ENCODE assay signal across 17 cellular contexts in the genomic region with DNA sequence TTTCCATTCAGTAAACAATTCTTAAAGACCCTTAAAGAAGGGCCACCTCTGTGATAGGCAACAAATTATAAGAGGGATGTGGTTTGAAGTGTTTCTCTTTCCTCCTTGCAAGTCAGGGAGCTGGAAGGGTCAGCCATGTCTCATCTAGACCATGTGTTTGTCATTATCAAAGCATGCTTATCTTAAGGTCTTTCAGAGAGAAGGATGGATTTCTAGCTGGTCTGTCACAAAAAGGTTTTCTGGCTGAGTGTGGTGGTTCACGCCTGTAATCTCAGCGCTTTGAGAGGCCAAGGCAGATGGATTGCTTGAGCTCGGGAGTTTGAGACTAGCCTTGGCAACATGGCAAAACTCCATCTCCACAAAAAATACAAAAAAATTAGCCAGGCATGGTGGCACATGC. TPM values are rescaled to one million over a fixed set of nuclear protein-coding genes. Genes with fewer than 3 reads are reported as not detected.
DNase-seq lines count a peak whose midpoint lies in the region; TF ChIP-seq lines count a peak whose summit lies in the region.
"Had no signal": no experiment of that assay in that cellular context is flagged by ENCODE, and none has a peak within 500 bp of the region (broad histone marks: within the 10 kb centered on the region; RNA-seq: fewer than 3 reads in every experiment).

No MANE protein-coding gene starts in this region.

- no peak overlapping the region for H3K9ac ChIP-seq in neural progenitor cell
- H3K9ac ChIP-seq: BLaER1 treated with 17β-estradiol and CSF1 and Interleukin-3, amounts not matched to agents 10 nM and 100 nM had no signal

- TF ChIP-seq CTCF in AG09319 (IDR thresholded peaks at IDR 0.05; ENCODE audit: low read depth, low read length) (no peak), neural progenitor cell (IDR thresholded peaks at IDR 0.05) (no peak)

- no peak overlapping the region for H3K4me2 ChIP-seq in neural progenitor cell
- H3K4me2 ChIP-seq: BLaER1 treated with 17β-estradiol and CSF1 and Interleukin-3, amounts not matched to agents 10 nM and 100 nM had no signal

- no peaks in the 10 kb centered on the region for H3F3A ChIP-seq in neural progenitor cell (ENCODE audit: low read depth)

- H3K27me3 Mint-ChIP-seq in neural progenitor cell (ENCODE audit: insufficient read depth, low read depth): no peaks in the 10 kb centered on the region
- H3K27me3 Mint-ChIP-seq: activated CD4-positive, alpha-beta memory T cell treated with anti-CD3 and anti-CD28 coated beads, Interleukin-2, amount 10 ng/mL, durations not matched to agents 7 days and 5 days; activated naive CD8-positive, alpha-beta T cell treated with anti-CD3 and anti-CD28 coated beads, Interleukin-2, amount 50 U/mL, for 24 hours had no signal

- no peaks in the 10 kb centered on the region for H3K4me1 Mint-ChIP-seq in neural progenitor cell
- H3K4me1 Mint-ChIP-seq: activated CD4-positive, alpha-beta memory T cell treated with anti-CD3 and anti-CD28 coated beads, Interleukin-2, amount 10 ng/mL, durations not matched to agents 7 days and 5 days had no signal

- peaks cover 3% of the 10 kb centered on the region for H3K36me3 Mint-ChIP-seq in neural progenitor cell

- H3K27ac Mint-ChIP-seq in neural progenitor cell: no peak overlapping the region
- H3K27ac Mint-ChIP-seq: activated CD4-positive, alpha-beta memory T cell treated with anti-CD3 and anti-CD28 coated beads, Interleukin-2, amount 10 ng/mL, durations not matched to agents 7 days and 5 days; activated naive CD8-positive, alpha-beta T cell treated with anti-CD3 and anti-CD28 coated beads, Interleukin-2, amount 50 U/mL, for 24 hours; activated T-helper 1 cell treated with anti-CD3 and anti-CD28 coated beads, Interleukin-12 subunit alpha, Interleukin-12 subunit beta, Interleukin-2, Interleukin-4 antibody, amounts not matched to agents 30 ng/mL and 10 ng/mL and 1 ng/mL, durations not matched to agents 14 hours and 24 hours and 36 hours had no signal

- H3K4me3 Mint-ChIP-seq in neural progenitor cell: no peak overlapping the region
- H3K4me3 Mint-ChIP-seq: activated CD4-positive, alpha-beta memory T cell treated with anti-CD3 and anti-CD28 coated beads, Interleukin-2, amount 10 ng/mL, durations not matched to agents 7 days and 5 days; activated naive CD8-positive, alpha-beta T cell treated with anti-CD3 and anti-CD28 coated beads, Interleukin-2, amount 50 U/mL, for 24 hours; activated T-helper 1 cell treated with anti-CD3 and anti-CD28 coated beads, Interleukin-12 subunit alpha, Interleukin-12 subunit beta, Interleukin-2, Interleukin-4 antibody, amounts not matched to agents 30 ng/mL and 10 ng/mL and 1 ng/mL, durations not matched to agents 14 hours and 24 hours and 36 hours had no signal

- H3K4me3 ChIP-seq in neural progenitor cell: no peak overlapping the region
- H3K4me3 ChIP-seq: BLaER1 treated with 17β-estradiol and CSF1 and Interleukin-3, amounts not matched to agents 10 nM and 100 nM; esophagus muscularis mucosa had no signal

- no peak overlapping the region for H2AFZ ChIP-seq in neural progenitor cell (replicated peaks)

- DNase-seq in AG09319 (ENCODE audit: extremely low read depth, low read depth) (peak; percentile 23), M059J (ENCODE audit: low read depth) (peak; percentile 42), epithelial cell of prostate (ENCODE audit: low read depth, low spot score) (no peak), non-pigmented ciliary epithelial cell (ENCODE audit: low read depth) (peak; percentile 9), hippocampal formation (lab: John Stamatoyannopoulos, UW) (no peak), neural progenitor cell (ENCODE audit: low spot score) (no peak), NCI-H2227 treated with DMSO at 0.1 percent for 48 hours (lab: John Stamatoyannopoulos, UW) (no peak), NCI-H2227 (lab: John Stamatoyannopoulos, UW; ENCODE audit: unreplicated experiment) (no peak)
- DNase-seq: activated CD4-positive, alpha-beta memory T cell treated with anti-CD3 and anti-CD28 coated beads, Interleukin-2, amount 10 ng/mL, durations not matched to agents 7 days and 5 days; activated naive CD8-positive, alpha-beta T cell treated with anti-CD3 and anti-CD28 coated beads, Interleukin-2, amount 50 U/mL, for 24 hours; DMS79 treated with DMSO at 0.1 percent for 48 hours; MM.1S; stimulated activated naive CD8-positive, alpha-beta T cell treated with anti-CD3 and anti-CD28 coated beads, Interleukin-15, Interleukin-2, amounts not matched to agents 100 U/mL and 50 U/mL, for 24 hours; SW 1271 had no signal

- no peaks in the 10 kb centered on the region for H3K4me1 ChIP-seq in neural progenitor cell
- H3K4me1 ChIP-seq: esophagus muscularis mucosa had no signal

- no peaks in the 10 kb centered on the region for H3K9me3 Mint-ChIP-seq in neural progenitor cell
- H3K9me3 Mint-ChIP-seq: activated CD4-positive, alpha-beta memory T cell treated with anti-CD3 and anti-CD28 coated beads, Interleukin-2, amount 10 ng/mL, durations not matched to agents 7 days and 5 days; activated naive CD8-positive, alpha-beta T cell treated with anti-CD3 and anti-CD28 coated beads, Interleukin-2, amount 50 U/mL, for 24 hours; activated T-helper 1 cell treated with anti-CD3 and anti-CD28 coated beads, Interleukin-12 subunit alpha, Interleukin-12 subunit beta, Interleukin-2, Interleukin-4 antibody, amounts not matched to agents 30 ng/mL and 10 ng/mL and 1 ng/mL, durations not matched to agents 14 hours and 24 hours and 36 hours had no signal

- H3K27me3 ChIP-seq in neural progenitor cell: no peaks in the 10 kb centered on the region
- H3K27me3 ChIP-seq: BLaER1 treated with 17β-estradiol and CSF1 and Interleukin-3, amounts not matched to agents 10 nM and 100 nM; esophagus muscularis mucosa had no signal

- no peaks in the 10 kb centered on the region for H4K20me1 ChIP-seq in neural progenitor cell (ENCODE audit: low read depth)
- H4K20me1 ChIP-seq: BLaER1 treated with 17β-estradiol and CSF1 and Interleukin-3, amounts not matched to agents 10 nM and 100 nM had no signal

- no peaks in the 10 kb centered on the region for H3K9me3 ChIP-seq in neural progenitor cell (ENCODE audit: low read depth)
- H3K9me3 ChIP-seq: esophagus muscularis mucosa had no signal

- H3K27ac ChIP-seq in epithelial cell of prostate (peak overlapping the region; percentile 98), neural progenitor cell (no peak overlapping the region)
- H3K27ac ChIP-seq: BLaER1 treated with 17β-estradiol and CSF1 and Interleukin-3, amounts not matched to agents 10 nM and 100 nM; esophagus muscularis mucosa had no signal

- no peaks in the 10 kb centered on the region for H3K79me2 ChIP-seq in neural progenitor cell (ENCODE audit: low read depth)

- H3K36me3 ChIP-seq in neural progenitor cell: no peaks in the 10 kb centered on the region

RNA-seq across cellular contexts. Expression of a gene that starts 59.2 kb away (rescaled TPM):
- 47.8 and 59.4 TPM in 2 replicates for total RNA-seq in M059J (2014; rRNA removed; shearing (Covaris generic))
- 64.9 and 74.9 TPM in 2 replicates for total RNA-seq in neural progenitor cell (ENCODE audit: low replicate concordance)

RNA-seq across cellular contexts. Expression of a gene that starts 59.7 kb away (rescaled TPM):
- total RNA-seq in M059J (2014; rRNA removed; shearing (Covaris generic)): 5.7 and 6.8 TPM in 2 replicates
- 10.4 and 11.3 TPM in 2 replicates for total RNA-seq in neural progenitor cell (ENCODE audit: low replicate concordance)

Comparison
In these comparisons a context has a peak if more than half of its experiments do, and no peak if none do; other contexts are left out.
1. DNase-seq: peak in AG09319 (single experiment), M059J (single experiment) and non-pigmented ciliary epithelial cell (single experiment); none in epithelial cell of prostate (single experiment), hippocampal formation (0 of 2), neural progenitor cell (single experiment), NCI-H2227 treated with DMSO at 0.1 percent for 48 hours (single experiment) and NCI-H2227 (single experiment).